Comparison of ENCODE assay signal across 8 cellular contexts in the genomic region with DNA sequence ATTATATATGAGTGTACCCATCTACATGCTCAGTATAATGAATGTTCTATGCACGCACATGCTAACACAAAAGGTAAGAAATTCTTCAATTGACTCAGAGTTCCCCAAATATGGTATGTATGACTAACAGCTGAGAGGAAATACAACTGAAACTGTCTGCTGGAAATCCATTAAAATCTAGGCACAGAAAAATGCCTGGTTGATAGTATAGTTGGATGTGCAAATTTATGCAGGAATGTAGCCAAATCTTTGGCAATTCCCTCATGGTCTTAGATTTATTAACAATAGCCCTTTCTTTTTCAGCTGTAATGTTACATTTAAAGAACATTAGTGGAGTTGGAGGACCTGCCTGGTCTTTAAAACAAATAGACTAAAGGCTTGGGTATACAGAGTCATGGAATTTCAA. TPM values are rescaled to one million over a fixed set of nuclear protein-coding genes. Genes with fewer than 3 reads are reported as not detected.
DNase-seq lines count a peak whose midpoint lies in the region; ATAC-seq lines count a peak whose summit lies in the region.

No MANE protein-coding gene starts in this region.

- POLR2A ChIA-PET in activated CD4-positive, alpha-beta memory T cell treated with anti-CD3 and anti-CD28 coated beads for 36 hours (lab: Charles Lee) = interaction anchor here (0.7 kb wide), 1 partner anchor 71 kb away, joined by 3 read pairs; no protein-coding TSS in a partner anchor

- peak; percentile 67 for DNase-seq in CD1c-positive myeloid dendritic cell (ENCODE audit: extremely low spot score)
- no peak for DNase-seq in activated CD4-positive, alpha-beta memory T cell treated with anti-CD3 and anti-CD28 coated beads for 36 hours
- peak; percentile 52 for DNase-seq in pulmonary artery endothelial cell (ENCODE audit: low read depth, low spot score)
- DNase-seq in substantia nigra (lab: John Stamatoyannopoulos, UW) = no peak
- DNase-seq in T-helper 17 cell = no peak
- no peak for DNase-seq in T1000 (lab: John Stamatoyannopoulos, UW)

- no peaks in the 10 kb centered on the region for H3K27me3 Mint-ChIP-seq in activated CD4-positive, alpha-beta memory T cell treated with anti-CD3 and anti-CD28 coated beads for 36 hours
- no peaks in the 10 kb centered on the region for H3K27me3 Mint-ChIP-seq in T-helper 17 cell

- H3K9me3 Mint-ChIP-seq in activated CD4-positive, alpha-beta memory T cell treated with anti-CD3 and anti-CD28 coated beads for 36 hours = no peaks in the 10 kb centered on the region

- peaks cover 44% of the 10 kb centered on the region for H3K4me1 Mint-ChIP-seq in activated CD4-positive, alpha-beta memory T cell treated with anti-CD3 and anti-CD28 coated beads for 36 hours (ENCODE audit: low read depth)
- peaks cover 33% of the 10 kb centered on the region for H3K4me1 Mint-ChIP-seq in T-helper 17 cell

- H3K4me3 Mint-ChIP-seq in activated CD4-positive, alpha-beta memory T cell treated with anti-CD3 and anti-CD28 coated beads for 36 hours = peak overlapping the region; percentile 28
- H3K4me3 Mint-ChIP-seq in T-helper 17 cell = no peak overlapping the region

- ATAC-seq in GM19035 (IDR thresholded peaks at IDR 0.05; ENCODE audit: unreplicated experiment) (peak; percentile 66), HG03108 (IDR thresholded peaks at IDR 0.05; ENCODE audit: unreplicated experiment) (peak; percentile 79), T-helper 17 cell (no peak)

- CTCF ChIA-PET in activated CD4-positive, alpha-beta memory T cell treated with anti-CD3 and anti-CD28 coated beads for 36 hours (lab: Charles Lee) = no interaction called here

- no peak overlapping the region for H3K27ac ChIP-seq in substantia nigra (ENCODE audit: low read depth, low read length, poor library complexity, severe bottlenecking)

- peaks cover 40% of the 10 kb centered on the region for H3K36me3 Mint-ChIP-seq in activated CD4-positive, alpha-beta memory T cell treated with anti-CD3 and anti-CD28 coated beads for 36 hours
- peaks cover 5% of the 10 kb centered on the region for H3K36me3 Mint-ChIP-seq in T-helper 17 cell (ENCODE audit: low read depth)

- H3K9me3 ChIP-seq in T-helper 17 cell (ENCODE audit: control insufficient read depth, low read length, poor library complexity, severe bottlenecking) = no peaks in the 10 kb centered on the region

- intact Hi-C loops in activated CD4-positive, alpha-beta memory T cell treated with anti-CD3 and anti-CD28 coated beads for 36 hours (cut with micrococcal nuclease) = loop anchor here (1.0 kb wide), 3 partner anchors 11 to 73 kb away; no protein-coding TSS in a partner anchor

- peak overlapping the region; percentile 66 for H3K27ac Mint-ChIP-seq in activated CD4-positive, alpha-beta memory T cell treated with anti-CD3 and anti-CD28 coated beads for 36 hours
- H3K27ac Mint-ChIP-seq in T-helper 17 cell = no peak overlapping the region

RNA-seq across cellular contexts. Expression of a gene that starts 5.5 kb away (rescaled TPM):
- total RNA-seq in activated CD4-positive, alpha-beta memory T cell treated with anti-CD3 and anti-CD28 coated beads for 36 hours = 10 to 100 TPM; 82.5 to 82.9 TPM
- 38.1 and 50.3 TPM in 2 replicates for total RNA-seq in pulmonary artery endothelial cell
- 10 to 100 TPM; 28.6 to 31.6 TPM for total RNA-seq in T-helper 17 cell

Comparison
In these comparisons a context has a peak if more than half of its experiments do, and no peak if none do; other contexts are left out.
1. DNase-seq: peak in CD1c-positive myeloid dendritic cell (single experiment) and pulmonary artery endothelial cell (single experiment); none in activated CD4-positive, alpha-beta memory T cell treated with anti-CD3 and anti-CD28 coated beads for 36 hours (single experiment), substantia nigra (0 of 49), T-helper 17 cell (0 of 3) and T1000 (single experiment).